ENCODE assay signal across 23 cellular contexts in the genomic region with DNA sequence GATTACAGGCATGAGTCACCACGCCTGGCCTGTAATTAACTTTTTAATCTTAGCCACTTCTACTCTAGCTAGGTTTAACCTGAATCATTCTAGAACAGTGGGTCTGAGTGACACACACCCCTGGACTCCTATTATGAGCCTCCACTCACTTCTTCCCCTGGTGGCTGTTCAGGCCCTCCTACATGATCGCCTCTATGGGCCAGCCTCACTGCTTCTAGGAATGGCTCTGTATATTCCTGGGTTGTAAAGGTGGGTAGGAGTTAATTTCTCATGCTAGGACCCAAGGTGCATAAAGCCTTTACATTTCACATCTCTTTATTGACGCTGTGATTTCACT. TPM values are rescaled to one million over a fixed set of nuclear protein-coding genes. Genes with fewer than 3 reads are reported as not detected.
DNase-seq lines count a peak whose midpoint lies in the region; ATAC-seq, FAIRE-seq and TF ChIP-seq lines count a peak whose summit lies in the region.
"Had no signal": no experiment of that assay in that cellular context is flagged by ENCODE, and none has a peak within 500 bp of the region (broad histone marks: within the 10 kb centered on the region; RNA-seq: fewer than 3 reads in every experiment).

No MANE protein-coding gene starts in this region.

- TF ChIP-seq CTCF in K562 (IDR thresholded peaks at IDR 0.05 in 2 of 3, conservative IDR thresholded peaks at IDR 0.05 in 1 of 3; ENCODE audit: insufficient read depth in 2 of 3, low read depth in 1 of 3, low read length in 3 of 3): no peak

- H3K4me1 ChIP-seq in K562 (replicated peaks in 1 of 2; ENCODE audit: control insufficient read depth in 2 of 2, insufficient read depth in 2 of 2, low read length in 2 of 2): no peaks in the 10 kb centered on the region; a peak in 1 of 5 replicates
- peaks cover 0 to 4% (median 0%) of the 10 kb centered on the region in 3 donors for H3K4me1 ChIP-seq in skeletal muscle tissue (ENCODE audit: control insufficient read depth in 3 of 3, insufficient read depth in 3 of 3, low read length in 3 of 3)
- H3K4me1 ChIP-seq in mesendoderm (ENCODE audit: control insufficient read depth, low read depth, low read length): no peaks in the 10 kb centered on the region

- no peak overlapping the region for H3K23ac ChIP-seq in mesendoderm (ENCODE audit: low read length)

- no peak overlapping the region for H4K5ac ChIP-seq in mesendoderm (ENCODE audit: low read length)

- no peak overlapping the region for H2BK120ac ChIP-seq in mesendoderm (ENCODE audit: low read depth, low read length)

- no peaks in the 10 kb centered on the region for H3K9me3 ChIP-seq in K562 (replicated peaks; ENCODE audit: control insufficient read depth, insufficient read depth, low read depth, low read length)
- H3K9me3 ChIP-seq in skeletal muscle tissue (ENCODE audit: control insufficient read depth in 3 of 3, low read length in 3 of 3): no peaks in the 10 kb centered on the region
- H3K9me3 ChIP-seq: BE2C had no signal

- no peak overlapping the region for H3K9ac ChIP-seq in K562 (ENCODE audit: insufficient read depth in 1 of 2, low read depth in 2 of 2, low read length in 2 of 2)
- no peak overlapping the region for H3K9ac ChIP-seq in skeletal muscle tissue (ENCODE audit: low read depth in 1 of 3, low read length in 3 of 3)
- H3K9ac ChIP-seq in mesendoderm (ENCODE audit: low read length): no peak overlapping the region

- H3K4me3 ChIP-seq in K562 (no peak overlapping the region), skeletal muscle tissue (ENCODE audit: low read length in 3 of 3) (no peak overlapping the region), mesendoderm (ENCODE audit: low read length) (no peak overlapping the region)

- 56% methylated on average over 3 of the region's 3 CpGs for WGBS in K562 (ENCODE audit: insufficient coverage, low coverage, missing lambda C conversion rate)
- WGBS in mesendoderm (ENCODE audit: extremely low coverage, insufficient coverage, low lambda C conversion rate): no CpG with 5 or more reads among the region's 3 CpGs

- TF ChIP-seq RAD21 in K562 (CRISPR knock-in tag; conservative IDR thresholded peaks at IDR 0.05 in 1 of 2, IDR thresholded peaks at IDR 0.05 in 1 of 2): no peak

- H3K18ac ChIP-seq in mesendoderm (ENCODE audit: low read length): no peak overlapping the region

- H3K79me2 ChIP-seq in K562 (ENCODE audit: control insufficient read depth, insufficient read depth, low read length): no peaks in the 10 kb centered on the region
- H3K79me2 ChIP-seq in mesendoderm (ENCODE audit: control insufficient read depth, insufficient read depth, low read length): no peaks in the 10 kb centered on the region

- DNase-seq in NCI-H82 (lab: John Stamatoyannopoulos, UW): peak; percentile 23
- DNase-seq in NCI-H82 treated with DMSO at 0.1 percent for 48 hours (lab: John Stamatoyannopoulos, UW; ENCODE audit: unreplicated experiment): no peak
- DNase-seq in M059J (ENCODE audit: low read depth): peak; percentile 31
- no peak for DNase-seq in K562 (ENCODE audit: extremely low read depth in 1 of 4, low spot score in 3 of 4)
- DNase-seq in mesendoderm: no peak
- no peak for DNase-seq in HTR-8/SVneo (ENCODE audit: insufficient read length, low spot score)
- DNase-seq: BE2C, DMS153, DND-41, GOT3, HCEC 1CT, KBM-7, MM.1S, NCI-H2029, NCI-H446, NCI-H524 treated with DMSO at 0.1 percent for 48 hours, SHP77 treated with DMSO at 0.1 percent for 48 hours had no signal

- FAIRE-seq in K562 (lab: Jason Lieb, UNC): no peak
- no peak for FAIRE-seq in HTR-8/SVneo (lab: Jason Lieb, UNC)

- no peak for TF ChIP-seq POLR2A in K562 (conservative IDR thresholded peaks at IDR 0.05)

- H3K27me3 ChIP-seq in K562 (ENCODE audit: control insufficient read depth in 2 of 2, insufficient read depth in 2 of 2, low read length in 2 of 2) (no peaks in the 10 kb centered on the region), skeletal muscle tissue (ENCODE audit: control insufficient read depth in 3 of 3, insufficient read depth in 3 of 3, low read length in 3 of 3) (no peaks in the 10 kb centered on the region), mesendoderm (ENCODE audit: insufficient read depth, low read length, poor library complexity) (no peaks in the 10 kb centered on the region)
- H3K27me3 ChIP-seq: BE2C had no signal

- intact Hi-C loops in K562 (cut with micrococcal nuclease): no loop called here

- in situ Hi-C loops in K562 (cut with MboI): no loop called here

- H2AFZ ChIP-seq in K562 (ENCODE audit: low read depth, low read length): no peak overlapping the region

- BruUV-seq in K562 (replicated peaks; lab: Mats Ljungman, UMichigan): no TSS peak

- POLR2A ChIA-PET in K562 (lab: Yijun Ruan, JAX): no interaction called here

- H3K56ac ChIP-seq in mesendoderm (ENCODE audit: low read length): no peak overlapping the region

- H2BK15ac ChIP-seq in mesendoderm (replicated peaks; ENCODE audit: low read depth): no peak overlapping the region

- no peaks in the 10 kb centered on the region for H3K79me1 ChIP-seq in mesendoderm (ENCODE audit: low read length)

- H4K20me1 ChIP-seq in K562 (replicated peaks; ENCODE audit: control insufficient read depth, insufficient read depth, low read length): no peaks in the 10 kb centered on the region

- CTCF ChIA-PET in K562 (lab: Yijun Ruan, JAX; ENCODE audit: low intra/inter-chr PET ratio): no interaction called here

- H3K27ac ChIP-seq in K562 (ENCODE audit: extremely low read depth, low read depth, low read length): no peak overlapping the region
- H3K27ac ChIP-seq in skeletal muscle tissue (ENCODE audit: low read depth, low read length): peak overlapping the region; percentile 66
- H3K27ac ChIP-seq in mesendoderm (ENCODE audit: low read depth, low read length): no peak overlapping the region
- H3K27ac ChIP-seq: 22Rv1, HL-60 had no signal

- H3K36me3 ChIP-seq in K562 (ENCODE audit: control insufficient read depth, insufficient read depth, low read length) (no peaks in the 10 kb centered on the region), skeletal muscle tissue (ENCODE audit: control insufficient read depth in 3 of 3, insufficient read depth in 3 of 3, low read length in 3 of 3) (no peaks in the 10 kb centered on the region), mesendoderm (ENCODE audit: control insufficient read depth, insufficient read depth, low read length) (no peaks in the 10 kb centered on the region)
- H3K36me3 ChIP-seq: BE2C had no signal

- H2AK5ac ChIP-seq in mesendoderm (ENCODE audit: low read length): no peak overlapping the region

- no peak overlapping the region for H3K4ac ChIP-seq in mesendoderm (ENCODE audit: low read depth, low read length)

- H3K4me2 ChIP-seq in K562 (ENCODE audit: insufficient read depth, low read length): no peak overlapping the region
- H3K4me2 ChIP-seq in mesendoderm (ENCODE audit: low read length): no peak overlapping the region

- H4K8ac ChIP-seq in mesendoderm (ENCODE audit: low read depth, low read length): no peak overlapping the region

- H2BK5ac ChIP-seq in mesendoderm (ENCODE audit: low read length): no peak overlapping the region

- TF ChIP-seq EP300 in K562 (IDR thresholded peaks at IDR 0.05; ENCODE audit: low read length): no peak

- ATAC-seq in K562: peak; percentile 37; the same call in 2 of the 3 replicates
- ATAC-seq: Panc1 had no signal

- no peaks in the 10 kb centered on the region for H3K9me1 ChIP-seq in K562 (ENCODE audit: control insufficient read depth, insufficient read depth, low read length)

RNA-seq across cellular contexts. Expression of gene RNU6-8, which starts 8.0 kb away (rescaled TPM):
- not detected in 2 replicates for total RNA-seq in M059J (2014; rRNA removed; shearing (Covaris generic))
- total RNA-seq in K562 (2011; cell fraction: chromatin; rRNA removed; ENCODE audit: low replicate concordance): not detected in 2 replicates
- total RNA-seq in K562 (2011; cell fraction: nucleolus; rRNA removed): not detected in 2 replicates
- total RNA-seq in K562 (2011; cell fraction: nucleoplasm; rRNA removed): not detected in 2 replicates
- total RNA-seq in K562 (2014; rRNA removed) (not detected in 2 replicates), K562 (2014; rRNA removed; fragmentation: Illumina TruSeq; extraction: Trizol) (not detected in 2 replicates), K562 (2015; rRNA removed; fragmentation: Illumina TruSeq; extraction: Trizol) (not detected in 2 replicates), K562 (2021) (not detected in 2 replicates), skeletal muscle tissue (not detected)
- polyA plus RNA-seq in K562 (2011; rRNA removed) (not detected in 2 replicates), K562 (2014; fragmentation: Illumina TruSeq; extraction: Trizol) (not detected in 2 replicates), K562 (2014; fragmentation: Nextera tagmentation; extraction: Ambion mirVana) (not detected), K562 (2014; rRNA removed) (not detected in 2 replicates)
- not detected in 2 replicates for polyA plus RNA-seq in K562 (2011; cell fraction: cytosol; rRNA removed)
- not detected in 2 replicates for polyA plus RNA-seq in K562 (2011; cell fraction: nucleus; rRNA removed)
- not detected in 2 replicates for polyA plus RNA-seq in K562 (2012)
- not detected in 2 replicates for polyA minus RNA-seq in K562 (2011; rRNA and poly(A)+ RNA removed)
- not detected in 2 replicates for polyA minus RNA-seq in K562 (2011; cell fraction: cytosol; rRNA and poly(A)+ RNA removed)
- under 0.01 TPM in 1 of 2 replicates, not detected in the other for polyA minus RNA-seq in K562 (2011; cell fraction: nucleus; rRNA and poly(A)+ RNA removed)
- polyA plus RNA-seq in mesendoderm (2013, experiment 1 of 2): not detected
- not detected for polyA plus RNA-seq in mesendoderm (2013, experiment 2 of 2)
- total RNA-seq: G401 had no signal
- polyA plus RNA-seq: CD14-positive monocyte had no signal

RNA-seq across cellular contexts. Expression of gene RNU6-7, which starts 9.2 kb away (rescaled TPM):
- total RNA-seq in M059J (2014; rRNA removed; shearing (Covaris generic)): not detected in 2 replicates
- not detected in 2 replicates for total RNA-seq in K562 (2011; cell fraction: chromatin; rRNA removed; ENCODE audit: low replicate concordance)
- total RNA-seq in K562 (2011; cell fraction: nucleolus; rRNA removed): not detected in 2 replicates
- not detected in 2 replicates for total RNA-seq in K562 (2011; cell fraction: nucleoplasm; rRNA removed)
- not detected in 2 replicates for total RNA-seq in K562 (2014; rRNA removed)
- total RNA-seq in K562 (2014; rRNA removed; fragmentation: Illumina TruSeq; extraction: Trizol): not detected in 2 replicates
- not detected in 2 replicates for total RNA-seq in K562 (2015; rRNA removed; fragmentation: Illumina TruSeq; extraction: Trizol)
- not detected in 2 replicates for total RNA-seq in K562 (2021)
- polyA plus RNA-seq in K562 (2011; rRNA removed): not detected in 2 replicates
- polyA plus RNA-seq in K562 (2011; cell fraction: cytosol; rRNA removed): not detected in 2 replicates
- polyA plus RNA-seq in K562 (2011; cell fraction: nucleus; rRNA removed): not detected in 2 replicates
- polyA plus RNA-seq in K562 (2012): not detected in 2 replicates
- polyA plus RNA-seq in K562 (2014; fragmentation: Illumina TruSeq; extraction: Trizol): not detected in 2 replicates
- polyA plus RNA-seq in K562 (2014; fragmentation: Nextera tagmentation; extraction: Ambion mirVana): not detected
- not detected in 2 replicates for polyA plus RNA-seq in K562 (2014; rRNA removed)
- not detected in 2 replicates for polyA minus RNA-seq in K562 (2011; rRNA and poly(A)+ RNA removed)
- not detected in 2 replicates for polyA minus RNA-seq in K562 (2011; cell fraction: cytosol; rRNA and poly(A)+ RNA removed)
- polyA minus RNA-seq in K562 (2011; cell fraction: nucleus; rRNA and poly(A)+ RNA removed): under 0.01 TPM in 1 of 2 replicates, not detected in the other
- not detected for total RNA-seq in skeletal muscle tissue
- polyA plus RNA-seq in mesendoderm (2013, experiment 1 of 2): not detected
- not detected for polyA plus RNA-seq in mesendoderm (2013, experiment 2 of 2)
- total RNA-seq: G401 had no signal
- polyA plus RNA-seq: CD14-positive monocyte had no signal

Comparison
In these comparisons a context has a peak if more than half of its experiments do, and no peak if none do; other contexts are left out.
1. DNase-seq: peak in NCI-H82 (single experiment) and M059J (single experiment); none in NCI-H82 treated with DMSO at 0.1 percent for 48 hours (single experiment), K562 (0 of 4), mesendoderm (single experiment) and HTR-8/SVneo (single experiment).